8 cellular contexts compared by ENCODE assay signal in the genomic region with DNA sequence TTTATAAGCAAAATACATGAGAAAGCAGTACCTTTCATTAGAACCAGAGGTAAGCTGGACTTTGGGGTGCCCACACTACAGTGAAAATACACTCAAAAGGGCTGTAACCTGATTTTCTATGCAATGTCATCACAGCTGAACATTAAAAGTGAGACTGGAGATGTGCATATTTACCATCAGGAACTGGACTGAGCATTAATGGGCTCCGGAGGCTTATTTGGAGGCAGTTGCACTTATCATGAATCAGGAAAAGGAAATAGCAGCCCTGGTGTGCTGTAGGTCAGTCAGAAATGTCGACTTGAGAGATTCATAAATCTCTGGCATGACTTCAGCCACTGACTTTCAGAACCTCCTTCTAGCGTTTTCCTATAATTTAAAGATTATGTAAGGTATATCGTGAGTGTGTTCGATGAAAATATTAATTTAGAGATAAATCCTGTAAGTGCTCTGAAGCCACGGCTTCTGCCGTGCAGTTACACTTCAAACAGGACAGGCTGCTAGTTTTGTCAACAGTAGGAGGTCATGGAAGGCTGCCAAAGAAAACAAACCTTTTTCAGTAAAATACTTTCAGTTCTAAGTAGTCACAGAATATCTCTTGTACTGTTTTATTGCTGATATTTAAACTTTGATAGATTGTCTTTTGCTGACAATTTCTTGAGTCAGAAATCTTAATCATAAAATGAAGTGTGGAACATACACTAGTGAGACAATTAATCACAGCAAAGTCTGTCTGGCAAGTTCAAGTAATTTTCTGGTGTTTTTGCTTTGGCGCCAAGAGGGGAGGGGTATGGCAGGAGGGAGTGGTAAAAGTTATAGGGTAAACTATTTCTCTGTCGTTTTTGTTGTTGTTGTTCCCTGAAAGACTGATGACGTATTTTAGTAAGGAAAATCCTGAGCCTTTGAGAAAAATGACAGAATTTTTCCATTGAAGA.
A peak's percentile ranks its signal among the peaks of the same experiment; 100 is the strongest.
DNase-seq lines count a peak whose midpoint lies in the region; ATAC-seq and TF ChIP-seq lines count a peak whose summit lies in the region.

No MANE protein-coding gene starts in this region.

- no peaks in the 10 kb centered on the region for H3K36me3 Mint-ChIP-seq in nephron (ENCODE audit: low read depth)
- H3K36me3 Mint-ChIP-seq in activated T-cell treated with anti-CD3 and anti-CD28 coated beads, Interleukin-2, amount 50 U/mL, for 4 hours (ENCODE audit: insufficient read depth) = no peaks in the 10 kb centered on the region
- H3K36me3 Mint-ChIP-seq in stimulated activated naive B cell treated with anti-CD40 and anti-IgM and Interleukin-4, amounts not matched to agents 10 μg/mL and 1 μg/mL and 100 μg/mL, for 72 hours = no peaks in the 10 kb centered on the region

- no peaks in the 10 kb centered on the region for H3K9me3 Mint-ChIP-seq in nephron
- H3K9me3 Mint-ChIP-seq in activated T-cell treated with anti-CD3 and anti-CD28 coated beads, Interleukin-2, amount 50 U/mL, for 4 hours = peaks cover under 1% of the 10 kb centered on the region
- H3K9me3 Mint-ChIP-seq in stimulated activated naive B cell treated with anti-CD40 and anti-IgM and Interleukin-4, amounts not matched to agents 10 μg/mL and 1 μg/mL and 100 μg/mL, for 72 hours = no peaks in the 10 kb centered on the region

- TF ChIP-seq CTCF in coronary artery (IDR thresholded peaks at IDR 0.05) (no peak), nephron (IDR thresholded peaks at IDR 0.05; ENCODE audit: unreplicated experiment in 3 of 3) (no peak), GM20000 (IDR thresholded peaks at IDR 0.05; ENCODE audit: extremely low read depth, missing control alignments) (no peak)

- H3K4me3 Mint-ChIP-seq in nephron = peak overlapping the region; percentile 14 to 55 (median 49)
- no peak overlapping the region for H3K4me3 Mint-ChIP-seq in activated T-cell treated with anti-CD3 and anti-CD28 coated beads, Interleukin-2, amount 50 U/mL, for 4 hours
- no peak overlapping the region for H3K4me3 Mint-ChIP-seq in stimulated activated naive B cell treated with anti-CD40 and anti-IgM and Interleukin-4, amounts not matched to agents 10 μg/mL and 1 μg/mL and 100 μg/mL, for 72 hours

- peak overlapping the region; percentile 65 to 84 (median 80) for H3K27ac Mint-ChIP-seq in nephron
- no peak overlapping the region for H3K27ac Mint-ChIP-seq in stimulated activated naive B cell treated with anti-CD40 and anti-IgM and Interleukin-4, amounts not matched to agents 10 μg/mL and 1 μg/mL and 100 μg/mL, for 72 hours

- H3K4me3 ChIP-seq in coronary artery = peak overlapping the region; percentile 52

- no peaks in the 10 kb centered on the region for H3K27me3 Mint-ChIP-seq in nephron (ENCODE audit: low read depth)
- no peaks in the 10 kb centered on the region for H3K27me3 Mint-ChIP-seq in activated T-cell treated with anti-CD3 and anti-CD28 coated beads, Interleukin-2, amount 50 U/mL, for 4 hours (ENCODE audit: low read depth)
- no peaks in the 10 kb centered on the region for H3K27me3 Mint-ChIP-seq in stimulated activated naive B cell treated with anti-CD40 and anti-IgM and Interleukin-4, amounts not matched to agents 10 μg/mL and 1 μg/mL and 100 μg/mL, for 72 hours

- no peak overlapping the region for H3K27ac ChIP-seq in coronary artery

- peaks cover 31% of the 10 kb centered on the region for H3K4me1 Mint-ChIP-seq in nephron
- H3K4me1 Mint-ChIP-seq in activated T-cell treated with anti-CD3 and anti-CD28 coated beads, Interleukin-2, amount 50 U/mL, for 4 hours (ENCODE audit: low read depth) = no peaks in the 10 kb centered on the region
- no peaks in the 10 kb centered on the region for H3K4me1 Mint-ChIP-seq in stimulated activated naive B cell treated with anti-CD40 and anti-IgM and Interleukin-4, amounts not matched to agents 10 μg/mL and 1 μg/mL and 100 μg/mL, for 72 hours

- ATAC-seq in activated T-cell treated with anti-CD3 and anti-CD28 coated beads, Interleukin-2, amount 50 U/mL, for 4 hours = no peak
- ATAC-seq in stimulated activated naive B cell treated with anti-CD40 and anti-IgM and Interleukin-4, amounts not matched to agents 10 μg/mL and 1 μg/mL and 100 μg/mL, for 72 hours (replicated peaks) = no peak

- DNase-seq in DMS79 (lab: John Stamatoyannopoulos, UW) = peak; percentile 24
- peak; percentile 11 for DNase-seq in NCI-H2196 (lab: John Stamatoyannopoulos, UW; ENCODE audit: unreplicated experiment)
- DNase-seq in coronary artery (ENCODE audit: low spot score) = no peak
- DNase-seq in GM20000 (ENCODE audit: low spot score) = no peak
- DNase-seq in activated T-cell treated with anti-CD3 and anti-CD28 coated beads, Interleukin-2, amount 50 U/mL, for 4 hours = no peak
- DNase-seq in stimulated activated naive B cell treated with anti-CD40 and anti-IgM and Interleukin-4, amounts not matched to agents 10 μg/mL and 1 μg/mL and 100 μg/mL, for 72 hours = no peak
- no peak for DNase-seq in NOMO-1 treated with dmso at 0.1 percent for 144 hours (lab: John Stamatoyannopoulos, UW; ENCODE audit: unreplicated experiment)

Comparison
In these comparisons a context has a peak if more than half of its experiments do, and no peak if none do; other contexts are left out.
1. DNase-seq: peak in DMS79 (single experiment) and NCI-H2196 (single experiment); none in coronary artery (single experiment), GM20000 (single experiment), activated T-cell treated with anti-CD3 and anti-CD28 coated beads, Interleukin-2, amount 50 U/mL, for 4 hours (single experiment), stimulated activated naive B cell treated with anti-CD40 and anti-IgM and Interleukin-4, amounts not matched to agents 10 μg/mL and 1 μg/mL and 100 μg/mL, for 72 hours (single experiment) and NOMO-1 treated with dmso at 0.1 percent for 144 hours (single experiment).
2. H3K4me3 Mint-ChIP-seq: peak in nephron (3 of 3); none in activated T-cell treated with anti-CD3 and anti-CD28 coated beads, Interleukin-2, amount 50 U/mL, for 4 hours (single experiment) and stimulated activated naive B cell treated with anti-CD40 and anti-IgM and Interleukin-4, amounts not matched to agents 10 μg/mL and 1 μg/mL and 100 μg/mL, for 72 hours (0 of 2).